Comparison of ENCODE assay signal across 1 cellular context in genomic region chr12:1661553-1662335, GRCh38.
A peak's percentile ranks its signal among the peaks of the same experiment; 100 is the strongest.
TF ChIP-seq lines count a peak whose summit lies in the region.

No MANE protein-coding gene starts in this region.

TF ChIP-seq in K562, 482 proteins besides CTCF, POLR2A, EP300 and RAD21 (continued from another document and continues in another):
- TF ChIP-seq, protein P1, sequence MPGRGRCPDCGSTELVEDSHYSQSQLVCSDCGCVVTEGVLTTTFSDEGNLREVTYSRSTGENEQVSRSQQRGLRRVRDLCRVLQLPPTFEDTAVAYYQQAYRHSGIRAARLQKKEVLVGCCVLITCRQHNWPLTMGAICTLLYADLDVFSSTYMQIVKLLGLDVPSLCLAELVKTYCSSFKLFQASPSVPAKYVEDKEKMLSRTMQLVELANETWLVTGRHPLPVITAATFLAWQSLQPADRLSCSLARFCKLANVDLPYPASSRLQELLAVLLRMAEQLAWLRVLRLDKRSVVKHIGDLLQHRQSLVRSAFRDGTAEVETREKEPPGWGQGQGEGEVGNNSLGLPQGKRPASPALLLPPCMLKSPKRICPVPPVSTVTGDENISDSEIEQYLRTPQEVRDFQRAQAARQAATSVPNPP (IDR thresholded peaks at IDR 0.05; ENCODE audit: borderline replicate concordance, insufficient read depth, insufficient read length): no peak
- TF ChIP-seq, protein P2, sequence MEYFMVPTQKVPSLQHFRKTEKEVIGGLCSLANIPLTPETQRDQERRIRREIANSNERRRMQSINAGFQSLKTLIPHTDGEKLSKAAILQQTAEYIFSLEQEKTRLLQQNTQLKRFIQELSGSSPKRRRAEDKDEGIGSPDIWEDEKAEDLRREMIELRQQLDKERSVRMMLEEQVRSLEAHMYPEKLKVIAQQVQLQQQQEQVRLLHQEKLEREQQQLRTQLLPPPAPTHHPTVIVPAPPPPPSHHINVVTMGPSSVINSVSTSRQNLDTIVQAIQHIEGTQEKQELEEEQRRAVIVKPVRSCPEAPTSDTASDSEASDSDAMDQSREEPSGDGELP (CRISPR knock-in tag; IDR thresholded peaks at IDR 0.05; ENCODE audit: borderline replicate concordance): peak; percentile 52; the same call in 1 of the 2 replicates
- TF ChIP-seq BACH1 (tag; IDR thresholded peaks at IDR 0.05) (no peak), PPARD (CRISPR knock-in tag; IDR thresholded peaks at IDR 0.05) (no peak), PRPF4 (IDR thresholded peaks at IDR 0.05; ENCODE audit: insufficient read depth, low read depth, low read length, poor library complexity, severe bottlenecking) (no peak), HIVEP1 (CRISPR knock-in tag; IDR thresholded peaks at IDR 0.05) (no peak), LCOR (CRISPR knock-in tag; IDR thresholded peaks at IDR 0.05) (no peak), MCM3 (IDR thresholded peaks at IDR 0.05) (no peak), HCFC1 (IDR thresholded peaks at IDR 0.05; ENCODE audit: low read depth, low read length) (no peak), ZNF395 (CRISPR knock-in tag; IDR thresholded peaks at IDR 0.05) (no peak), ARID3B (CRISPR knock-in tag; IDR thresholded peaks at IDR 0.05; ENCODE audit: borderline replicate concordance) (no peak), POLR2AphosphoS5 (IDR thresholded peaks at IDR 0.05; ENCODE audit: control insufficient read depth, insufficient read depth, low read depth, low read length) (0 out of 2 replicates have a peak, but pooled peaks have one; percentile 42), ZNF3 (CRISPR knock-in tag; IDR thresholded peaks at IDR 0.05) (no peak), TAF15 (IDR thresholded peaks at IDR 0.05; ENCODE audit: low read depth, low read length) (no peak), MEF2D (tag; conservative IDR thresholded peaks at IDR 0.05; ENCODE audit: low read depth) (no peak), GABPB1 (CRISPR knock-in tag; IDR thresholded peaks at IDR 0.05) (no peak), CHD1 (IDR thresholded peaks at IDR 0.05; ENCODE audit: low read length) (no peak), MTF1 (CRISPR knock-in tag; IDR thresholded peaks at IDR 0.05; ENCODE audit: borderline replicate concordance) (no peak), MNT (conservative IDR thresholded peaks at IDR 0.05) (peak; percentile 62 to 82; a peak in 3 of 4 replicates), RUNX1 (IDR thresholded peaks at IDR 0.05; ENCODE audit: low read depth) (no peak), ATF4 (CRISPR knock-in tag; IDR thresholded peaks at IDR 0.05) (no peak), PHF21A (IDR thresholded peaks at IDR 0.05; ENCODE audit: borderline replicate concordance, low read depth) (peak; percentile 81; the same call in 1 of the 2 replicates), STAG1 (CRISPR knock-in tag; IDR thresholded peaks at IDR 0.05; ENCODE audit: borderline replicate concordance) (no peak), ERF (CRISPR knock-in tag; IDR thresholded peaks at IDR 0.05) (no peak), E2F6 (IDR thresholded peaks at IDR 0.05; ENCODE audit: borderline replicate concordance in 1 of 2, extremely low read depth in 1 of 2, insufficient read depth in 1 of 2, insufficient read length in 1 of 2, low read depth in 1 of 2, low read length in 1 of 2, poor library complexity in 1 of 2, severe bottlenecking in 1 of 2) (peak; percentile 31 to 75), HDGF (IDR thresholded peaks at IDR 0.05) (no peak), TFE3 (CRISPR knock-in tag; IDR thresholded peaks at IDR 0.05) (no peak), TAF9B (IDR thresholded peaks at IDR 0.05; ENCODE audit: partially characterized antibody) (no peak), TSHZ1 (CRISPR knock-in tag; IDR thresholded peaks at IDR 0.05) (no peak), RBFOX2 (IDR thresholded peaks at IDR 0.05; ENCODE audit: low read depth, low read length) (peak; percentile 85), E2F3 (CRISPR knock-in tag; IDR thresholded peaks at IDR 0.05) (no peak), ZNF778 (CRISPR knock-in tag; IDR thresholded peaks at IDR 0.05) (no peak), ZNF444 (CRISPR knock-in tag; IDR thresholded peaks at IDR 0.05) (no peak), NRF1 (conservative IDR thresholded peaks at IDR 0.05 in 1 of 2, IDR thresholded peaks at IDR 0.05 in 1 of 2) (no peak), DDX20 (tag; IDR thresholded peaks at IDR 0.05; ENCODE audit: low read depth) (no peak), RB1 (IDR thresholded peaks at IDR 0.05; ENCODE audit: low read depth) (no peak), DACH1 (IDR thresholded peaks at IDR 0.05; ENCODE audit: partially characterized antibody) (no peak), KLF6 (CRISPR knock-in tag; IDR thresholded peaks at IDR 0.05; ENCODE audit: borderline replicate concordance) (no peak), GATAD2A (IDR thresholded peaks at IDR 0.05) (peak; percentile 62; the same call in 1 of the 2 replicates), RBBP5 (IDR thresholded peaks at IDR 0.05; ENCODE audit: borderline replicate concordance, insufficient read depth, low read length, poor library complexity, severe bottlenecking) (no peak), EZH2 (IDR thresholded peaks at IDR 0.05; ENCODE audit: borderline replicate concordance, low read depth, low read length) (no peak), WHSC1 (IDR thresholded peaks at IDR 0.05; ENCODE audit: low read length) (no peak), SETDB1 (IDR thresholded peaks at IDR 0.05; ENCODE audit: low read length) (no peak), KLF10 (CRISPR knock-in tag; IDR thresholded peaks at IDR 0.05) (no peak)
- TF ChIP-seq, protein P3, sequence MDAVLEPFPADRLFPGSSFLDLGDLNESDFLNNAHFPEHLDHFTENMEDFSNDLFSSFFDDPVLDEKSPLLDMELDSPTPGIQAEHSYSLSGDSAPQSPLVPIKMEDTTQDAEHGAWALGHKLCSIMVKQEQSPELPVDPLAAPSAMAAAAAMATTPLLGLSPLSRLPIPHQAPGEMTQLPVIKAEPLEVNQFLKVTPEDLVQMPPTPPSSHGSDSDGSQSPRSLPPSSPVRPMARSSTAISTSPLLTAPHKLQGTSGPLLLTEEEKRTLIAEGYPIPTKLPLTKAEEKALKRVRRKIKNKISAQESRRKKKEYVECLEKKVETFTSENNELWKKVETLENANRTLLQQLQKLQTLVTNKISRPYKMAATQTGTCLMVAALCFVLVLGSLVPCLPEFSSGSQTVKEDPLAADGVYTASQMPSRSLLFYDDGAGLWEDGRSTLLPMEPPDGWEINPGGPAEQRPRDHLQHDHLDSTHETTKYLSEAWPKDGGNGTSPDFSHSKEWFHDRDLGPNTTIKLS (IDR thresholded peaks at IDR 0.05; ENCODE audit: borderline replicate concordance, low read depth): no peak
- TF ChIP-seq, protein P4, sequence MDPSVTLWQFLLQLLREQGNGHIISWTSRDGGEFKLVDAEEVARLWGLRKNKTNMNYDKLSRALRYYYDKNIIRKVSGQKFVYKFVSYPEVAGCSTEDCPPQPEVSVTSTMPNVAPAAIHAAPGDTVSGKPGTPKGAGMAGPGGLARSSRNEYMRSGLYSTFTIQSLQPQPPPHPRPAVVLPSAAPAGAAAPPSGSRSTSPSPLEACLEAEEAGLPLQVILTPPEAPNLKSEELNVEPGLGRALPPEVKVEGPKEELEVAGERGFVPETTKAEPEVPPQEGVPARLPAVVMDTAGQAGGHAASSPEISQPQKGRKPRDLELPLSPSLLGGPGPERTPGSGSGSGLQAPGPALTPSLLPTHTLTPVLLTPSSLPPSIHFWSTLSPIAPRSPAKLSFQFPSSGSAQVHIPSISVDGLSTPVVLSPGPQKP (CRISPR knock-in tag; IDR thresholded peaks at IDR 0.05): no peak
- TF ChIP-seq, protein P5, sequence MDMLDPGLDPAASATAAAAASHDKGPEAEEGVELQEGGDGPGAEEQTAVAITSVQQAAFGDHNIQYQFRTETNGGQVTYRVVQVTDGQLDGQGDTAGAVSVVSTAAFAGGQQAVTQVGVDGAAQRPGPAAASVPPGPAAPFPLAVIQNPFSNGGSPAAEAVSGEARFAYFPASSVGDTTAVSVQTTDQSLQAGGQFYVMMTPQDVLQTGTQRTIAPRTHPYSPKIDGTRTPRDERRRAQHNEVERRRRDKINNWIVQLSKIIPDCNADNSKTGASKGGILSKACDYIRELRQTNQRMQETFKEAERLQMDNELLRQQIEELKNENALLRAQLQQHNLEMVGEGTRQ (CRISPR knock-in tag; IDR thresholded peaks at IDR 0.05): no peak
- TF ChIP-seq, protein P6, sequence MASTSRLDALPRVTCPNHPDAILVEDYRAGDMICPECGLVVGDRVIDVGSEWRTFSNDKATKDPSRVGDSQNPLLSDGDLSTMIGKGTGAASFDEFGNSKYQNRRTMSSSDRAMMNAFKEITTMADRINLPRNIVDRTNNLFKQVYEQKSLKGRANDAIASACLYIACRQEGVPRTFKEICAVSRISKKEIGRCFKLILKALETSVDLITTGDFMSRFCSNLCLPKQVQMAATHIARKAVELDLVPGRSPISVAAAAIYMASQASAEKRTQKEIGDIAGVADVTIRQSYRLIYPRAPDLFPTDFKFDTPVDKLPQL (IDR thresholded peaks at IDR 0.05; ENCODE audit: extremely low read depth, insufficient read length): no peak
